Comparison of ENCODE assay signal across 8 cellular contexts in genomic region chr18:60684843-60685513, GRCh38.
DNase-seq lines count a peak whose midpoint lies in the region; ATAC-seq and TF ChIP-seq lines count a peak whose summit lies in the region.

No MANE protein-coding gene starts in this region.

- H3K36me3 Mint-ChIP-seq in activated CD4-positive, alpha-beta T cell treated with anti-CD3 and anti-CD28 coated beads, Interleukin-2, amount 10 ng/mL, durations not matched to agents 7 days and 5 days (ENCODE audit: low read depth), result no peaks in the 10 kb centered on the region

- CTCF ChIA-PET in activated CD4-positive, alpha-beta T cell treated with anti-CD3 and anti-CD28 coated beads, Interleukin-2, amount 10 ng/mL, durations not matched to agents 7 days and 5 days (lab: Charles Lee), result no interaction called here

- no peak for ATAC-seq in GM19467 (IDR thresholded peaks at IDR 0.05; ENCODE audit: unreplicated experiment)

- H3K4me3 ChIP-seq in GM12865 (ENCODE audit: low read depth, low read length), result no peak overlapping the region
- H3K4me3 ChIP-seq in WERI-Rb-1 (ENCODE audit: low read depth, low read length), result no peak overlapping the region

- no peak for DNase-seq in GM12865 (ENCODE audit: low read depth)
- DNase-seq in WERI-Rb-1, result no peak
- peak; percentile 18 for DNase-seq in kidney tubule cell (ENCODE audit: low spot score)
- no peak for DNase-seq in activated CD4-positive, alpha-beta T cell treated with anti-CD3 and anti-CD28 coated beads, Interleukin-2, amount 10 ng/mL, durations not matched to agents 7 days and 5 days
- DNase-seq in central memory CD4-positive, alpha-beta T cell, result no peak
- no peak for DNase-seq in GOT3 (lab: John Stamatoyannopoulos, UW)

- H3K27me3 ChIP-seq in WERI-Rb-1 (ENCODE audit: insufficient read depth, low read depth, severe bottlenecking), result no peaks in the 10 kb centered on the region

- no peak overlapping the region for H3K27ac Mint-ChIP-seq in activated CD4-positive, alpha-beta T cell treated with anti-CD3 and anti-CD28 coated beads, Interleukin-2, amount 10 ng/mL, durations not matched to agents 7 days and 5 days

- no peak overlapping the region for H3K27ac ChIP-seq in WERI-Rb-1

- no peak overlapping the region for H3K4me3 Mint-ChIP-seq in activated CD4-positive, alpha-beta T cell treated with anti-CD3 and anti-CD28 coated beads, Interleukin-2, amount 10 ng/mL, durations not matched to agents 7 days and 5 days

- peak; percentile 34 for TF ChIP-seq CTCF in GM12865 (IDR thresholded peaks at IDR 0.05; ENCODE audit: insufficient read depth, low read depth, low read length, missing control alignments)
- TF ChIP-seq CTCF in LNCAP (IDR thresholded peaks at IDR 0.05), result peak; percentile 76
- peak; percentile 40 for TF ChIP-seq CTCF in WERI-Rb-1 (IDR thresholded peaks at IDR 0.05; ENCODE audit: low read depth, low read length)

- H3K9me3 Mint-ChIP-seq in activated CD4-positive, alpha-beta T cell treated with anti-CD3 and anti-CD28 coated beads, Interleukin-2, amount 10 ng/mL, durations not matched to agents 7 days and 5 days, result no peaks in the 10 kb centered on the region

- POLR2A ChIA-PET in activated CD4-positive, alpha-beta T cell treated with anti-CD3 and anti-CD28 coated beads, Interleukin-2, amount 10 ng/mL, durations not matched to agents 7 days and 5 days (lab: Charles Lee), result no interaction called here

- H3K36me3 ChIP-seq in WERI-Rb-1, result no peaks in the 10 kb centered on the region

- H3K9me3 ChIP-seq in WERI-Rb-1 (ENCODE audit: severe bottlenecking), result no peaks in the 10 kb centered on the region

- H3K4me1 Mint-ChIP-seq in activated CD4-positive, alpha-beta T cell treated with anti-CD3 and anti-CD28 coated beads, Interleukin-2, amount 10 ng/mL, durations not matched to agents 7 days and 5 days, result no peaks in the 10 kb centered on the region

- H3K27me3 Mint-ChIP-seq in activated CD4-positive, alpha-beta T cell treated with anti-CD3 and anti-CD28 coated beads, Interleukin-2, amount 10 ng/mL, durations not matched to agents 7 days and 5 days, result no peaks in the 10 kb centered on the region
